Comparison of ENCODE assay signal across 8 cellular contexts in genomic region chr7:4973728-4974198, GRCh38. TPM values are rescaled to one million over a fixed set of nuclear protein-coding genes. Genes with fewer than 3 reads are reported as not detected.
DNase-seq lines count a peak whose midpoint lies in the region; ATAC-seq, FAIRE-seq and TF ChIP-seq lines count a peak whose summit lies in the region.

No MANE protein-coding gene starts in this region.

- H3K4me1 ChIP-seq in kidney (ENCODE audit: control insufficient read depth in 1 of 2, insufficient read depth in 1 of 2, low read depth in 1 of 2, low read length in 2 of 2), result no peaks in the 10 kb centered on the region

- H3K9me3 ChIP-seq in kidney (ENCODE audit: control insufficient read depth in 1 of 2, low read length in 2 of 2), result no peaks in the 10 kb centered on the region

- DNase-seq in AML-193 (lab: John Stamatoyannopoulos, UW), result peak; percentile 68 to 73
- peak; percentile 94 for DNase-seq in NCI-H226
- DNase-seq in activated CD4-positive, CD25-positive, alpha-beta regulatory T cell treated with anti-CD3 and anti-CD28 coated beads, Interleukin-2, amount 50 U/mL, for 72 hours, result peak; percentile 96
- peak; percentile 1 to 65 for DNase-seq in cerebellar nuclear complex (lab: John Stamatoyannopoulos, UW)
- DNase-seq in kidney, result peak; percentile 96
- peak; percentile 90 to 92 for DNase-seq in stimulated activated CD4-positive, alpha-beta T cell treated with anti-CD3 and anti-CD28 coated beads, Interleukin-15, amount 100 ng/mL, for 1 hour (ENCODE audit: low read depth in 1 of 2, low spot score in 1 of 2)

- intact Hi-C loops in kidney (cut with DNase I), result no loop called here

- no peak for FAIRE-seq in kidney (lab: Jason Lieb, UNC)

- H3K4me3 ChIP-seq in kidney (ENCODE audit: low read length in 2 of 2), result peak overlapping the region; percentile 31 to 68

- ATAC-seq in HG03175 (IDR thresholded peaks at IDR 0.05; ENCODE audit: unreplicated experiment), result peak; percentile 95

- H3K27ac ChIP-seq in kidney (ENCODE audit: low read depth in 2 of 2, low read length in 2 of 2), result peak overlapping the region; percentile 82 to 89

- in situ Hi-C loops in GM18951 (cut with MboI; ENCODE audit: low sequenced_read_pairs, unreplicated experiment), result no loop called here

- no peak overlapping the region for H3K9ac ChIP-seq in kidney (ENCODE audit: low read length in 2 of 2)

- TF ChIP-seq CTCF in kidney (IDR thresholded peaks at IDR 0.05; ENCODE audit: borderline replicate concordance, extremely low read depth, insufficient read depth), result peak; percentile 68

- H3K36me3 ChIP-seq in kidney (ENCODE audit: control insufficient read depth in 1 of 2, insufficient read depth in 2 of 2, low read length in 2 of 2), result peaks cover 4 to 9% of the 10 kb centered on the region in 2 donors

- peak; percentile 75 for TF ChIP-seq POLR2A in GM18951 (IDR thresholded peaks at IDR 0.05; ENCODE audit: extremely low read depth, insufficient read depth, insufficient read length)

RNA-seq across cellular contexts. Expression of gene MMD2, which starts 14.8 kb away (rescaled TPM):
- not detected for total RNA-seq in kidney
- not detected for polyA plus RNA-seq in kidney (ENCODE audit: insufficient read depth, low read depth, low replicate concordance)

Comparison
In these comparisons a context has a peak if more than half of its experiments do, and no peak if none do; other contexts are left out.
1. Peak in every context shown above with its lines: DNase-seq, ATAC-seq, H3K4me3 ChIP-seq and H3K27ac ChIP-seq.
2. DNase-seq: peak in every context shown above with its lines; median percentile 96 in activated CD4-positive, CD25-positive, alpha-beta regulatory T cell treated with anti-CD3 and anti-CD28 coated beads, Interleukin-2, amount 50 U/mL, for 72 hours; 96 in kidney; 94 in NCI-H226; 91 in stimulated activated CD4-positive, alpha-beta T cell treated with anti-CD3 and anti-CD28 coated beads, Interleukin-15, amount 100 ng/mL, for 1 hour; 70 in AML-193; 33 in cerebellar nuclear complex.